8 cellular contexts compared by ENCODE assay signal in genomic region chr12:89350260-89350659, GRCh38. TPM values are rescaled to one million over a fixed set of nuclear protein-coding genes. Genes with fewer than 3 reads are reported as not detected.
DNase-seq lines count a peak whose midpoint lies in the region; TF ChIP-seq lines count a peak whose summit lies in the region.

No MANE protein-coding gene starts in this region.

- H3K4me3 ChIP-seq in astrocyte of the spinal cord (ENCODE audit: low read depth, low read length) (peak overlapping the region; percentile 88), lower leg skin (ENCODE audit: low read depth, poor library complexity, severe bottlenecking) (peak overlapping the region; percentile 51), thymus (ENCODE audit: low read length) (peak overlapping the region; percentile 64)

- H3K36me3 Mint-ChIP-seq in activated T-cell treated with anti-CD3 and anti-CD28 coated beads, Interleukin-2, amount 50 U/mL, for 24 hours (ENCODE audit: low read depth) = peaks cover 59% of the 10 kb centered on the region

- H3K27ac ChIP-seq in thymus (ENCODE audit: low read depth) = no peak overlapping the region

- H3K27ac Mint-ChIP-seq in activated T-cell treated with anti-CD3 and anti-CD28 coated beads, Interleukin-2, amount 50 U/mL, for 24 hours = peak overlapping the region; percentile 96

- no peaks in the 10 kb centered on the region for H3K9me3 Mint-ChIP-seq in activated T-cell treated with anti-CD3 and anti-CD28 coated beads, Interleukin-2, amount 50 U/mL, for 24 hours

- no peaks in the 10 kb centered on the region for H3K9me3 ChIP-seq in thymus (ENCODE audit: control insufficient read depth)

- peaks cover 2% of the 10 kb centered on the region for H3K27me3 Mint-ChIP-seq in activated T-cell treated with anti-CD3 and anti-CD28 coated beads, Interleukin-2, amount 50 U/mL, for 24 hours

- H3K4me1 Mint-ChIP-seq in activated T-cell treated with anti-CD3 and anti-CD28 coated beads, Interleukin-2, amount 50 U/mL, for 24 hours (ENCODE audit: low read depth) = peaks cover 80% of the 10 kb centered on the region

- in situ Hi-C loops in astrocyte of the spinal cord (cut with HindIII; ENCODE audit: low sequenced_read_pairs) = no loop called here

- WGBS in lower leg skin, 2 donors = 28 to 35% methylated on average over 8 of the region's 8 CpGs
- 8% methylated on average over 8 of the region's 8 CpGs for WGBS in thymus

- H3K4me3 Mint-ChIP-seq in activated T-cell treated with anti-CD3 and anti-CD28 coated beads, Interleukin-2, amount 50 U/mL, for 24 hours = peak overlapping the region; percentile 96

- peaks cover 31% of the 10 kb centered on the region for H3K4me1 ChIP-seq in thymus (ENCODE audit: control insufficient read depth, insufficient read depth, low read length)

- intact Hi-C loops in lower leg skin (cut with DNase I; ENCODE audit: low total_unique reads) = loop anchor here (5.0 kb wide), 1 partner anchor 298 kb away; no protein-coding TSS in a partner anchor

- no peak for TF ChIP-seq POLR2A in lower leg skin (IDR thresholded peaks at IDR 0.05)

- H3K27me3 ChIP-seq in thymus (ENCODE audit: control insufficient read depth, insufficient read depth) = peaks cover 3% of the 10 kb centered on the region

- TF ChIP-seq CTCF in astrocyte of the spinal cord (IDR thresholded peaks at IDR 0.05; ENCODE audit: low read depth, low read length) (no peak), lower leg skin (IDR thresholded peaks at IDR 0.05) (no peak)

- H3K36me3 ChIP-seq in thymus (ENCODE audit: control insufficient read depth, insufficient read depth) = peaks cover 3% of the 10 kb centered on the region

- no peak for DNase-seq in activated T-cell treated with anti-CD3 and anti-CD28 coated beads, Interleukin-2, amount 50 U/mL, for 24 hours
- no peak for DNase-seq in activated T-cell treated with anti-CD3 and anti-CD28 coated beads, Interleukin-2, amount 50 U/mL, for 1 hour
- DNase-seq in astrocyte of the spinal cord (ENCODE audit: low read depth, low spot score) (no peak), lower leg skin (ENCODE audit: low spot score in 2 of 2) (no peak), SHP77 (lab: John Stamatoyannopoulos, UW) (no peak), 8988T (no peak)
- no peak for DNase-seq in central memory CD4-positive, alpha-beta T cell

RNA-seq across cellular contexts. Expression of gene DUSP6, which starts 2.0 kb away (rescaled TPM):
- total RNA-seq in lower leg skin = 10 to 100 TPM; 29.6 to 57.5 (median 41.9) TPM
- 33.5 TPM for polyA plus RNA-seq in thymus
